14 cellular contexts compared by ENCODE assay signal in the genomic region with DNA sequence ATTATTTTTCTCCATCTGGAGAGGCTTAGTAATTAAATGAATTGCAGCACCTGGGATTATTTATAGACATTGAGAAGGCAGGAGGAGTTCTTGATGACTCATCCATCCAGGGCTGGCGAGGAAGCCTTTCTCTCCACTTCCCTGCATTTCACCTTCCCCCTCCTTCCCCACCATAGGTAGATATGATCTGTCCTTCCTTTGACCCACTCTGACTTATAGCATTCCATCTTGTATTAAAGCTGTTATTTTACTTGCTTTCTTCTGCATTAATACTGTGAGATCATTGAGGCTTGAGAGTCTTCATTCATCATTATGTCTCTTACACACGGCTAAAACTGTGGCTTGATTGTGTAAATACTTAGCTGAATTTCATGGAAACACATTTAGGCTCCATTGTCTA.
A peak's percentile ranks its signal among the peaks of the same experiment; 100 is the strongest.
DNase-seq lines count a peak whose midpoint lies in the region; ATAC-seq and TF ChIP-seq lines count a peak whose summit lies in the region.
"Had no signal": no experiment of that assay in that cellular context is flagged by ENCODE, and none has a peak within 500 bp of the region (broad histone marks: within the 10 kb centered on the region; RNA-seq: fewer than 3 reads in every experiment).

No MANE protein-coding gene starts in this region.

- no peaks in the 10 kb centered on the region for H3K36me3 Mint-ChIP-seq in activated naive CD8-positive, alpha-beta T cell treated with anti-CD3 and anti-CD28 coated beads for 36 hours

- H3K27me3 ChIP-seq in GM23248 (replicated peaks; ENCODE audit: insufficient read depth) (no peaks in the 10 kb centered on the region), MM.1S (replicated peaks; ENCODE audit: insufficient read depth, low read length) (no peaks in the 10 kb centered on the region)
- H3K27me3 ChIP-seq: ovary had no signal

- H3K4me3 ChIP-seq in GM23248 (no peak overlapping the region), MM.1S (ENCODE audit: low read length) (no peak overlapping the region)
- H3K4me3 ChIP-seq: ovary had no signal

- no peaks in the 10 kb centered on the region for H3K4me1 Mint-ChIP-seq in activated naive CD8-positive, alpha-beta T cell treated with anti-CD3 and anti-CD28 coated beads for 36 hours
- H3K4me1 Mint-ChIP-seq: IgD-negative memory B cell had no signal

- H3K4me1 ChIP-seq in GM23248 (ENCODE audit: insufficient read depth) (peaks cover 7% of the 10 kb centered on the region; the same call in 1 of the 2 replicates), MM.1S (ENCODE audit: low read length) (no peaks in the 10 kb centered on the region)

- H3K9me2 ChIP-seq in GM23248 (ENCODE audit: insufficient read depth) (peaks cover 9% of the 10 kb centered on the region; the same call in 1 of the 2 replicates), MM.1S (replicated peaks; ENCODE audit: insufficient read depth, low read length) (no peaks in the 10 kb centered on the region)

- H3K4me2 ChIP-seq in GM23248 (ENCODE audit: unreplicated experiment) = no peak overlapping the region
- H3K4me2 ChIP-seq in MM.1S (ENCODE audit: low read depth, low read length) = no peak overlapping the region

- no peak overlapping the region for H3K9ac ChIP-seq in GM23248
- no peak overlapping the region for H3K9ac ChIP-seq in MM.1S (ENCODE audit: low read length)

- DNase-seq in A172 (ENCODE audit: low spot score) (peak; percentile 46), GM23248 (peak; percentile 21), NCI-H774 (lab: John Stamatoyannopoulos, UW) (peak; percentile 0), iPS-NIHi11 (ENCODE audit: low spot score) (peak; percentile 16), MM.1S (no peak), MV-4-11 (lab: John Stamatoyannopoulos, UW) (no peak)
- no peak for DNase-seq in activated naive CD8-positive, alpha-beta T cell treated with anti-CD3 and anti-CD28 coated beads for 36 hours
- DNase-seq: activated naive CD4-positive, alpha-beta T cell; Calu3; NCI-H1694; ovary had no signal

- no peaks in the 10 kb centered on the region for H3K27me3 Mint-ChIP-seq in activated naive CD8-positive, alpha-beta T cell treated with anti-CD3 and anti-CD28 coated beads for 36 hours

- WGBS in GM23248 (ENCODE audit: low coverage in 1 of 2, low lambda C conversion rate in 2 of 2, missing lambda C conversion rate in 2 of 2), 2 experiments = 73 to 85% methylated on average over 2 of the region's 2 CpGs

- no peak for TF ChIP-seq CTCF in MM.1S (IDR thresholded peaks at IDR 0.05; ENCODE audit: low read length)

- H3F3A ChIP-seq in GM23248 (ENCODE audit: insufficient read depth) (no peaks in the 10 kb centered on the region), MM.1S (ENCODE audit: insufficient read depth, low read length) (no peaks in the 10 kb centered on the region)

- H4K20me1 ChIP-seq in GM23248 (ENCODE audit: insufficient read depth) (no peaks in the 10 kb centered on the region), MM.1S (ENCODE audit: insufficient read depth, low read length) (no peaks in the 10 kb centered on the region)

- in situ Hi-C loops in GM23248 (cut with MboI) = no loop called here

- ATAC-seq in HG02642 (IDR thresholded peaks at IDR 0.05; ENCODE audit: poor library complexity, unreplicated experiment) = no peak

- H3K79me2 ChIP-seq in GM23248 (ENCODE audit: insufficient read depth) (no peaks in the 10 kb centered on the region), MM.1S (ENCODE audit: low read length) (no peaks in the 10 kb centered on the region)

- no peak overlapping the region for H3K4me3 Mint-ChIP-seq in activated naive CD8-positive, alpha-beta T cell treated with anti-CD3 and anti-CD28 coated beads for 36 hours
- H3K4me3 Mint-ChIP-seq: IgD-negative memory B cell had no signal

- no peak overlapping the region for H3K27ac Mint-ChIP-seq in activated naive CD8-positive, alpha-beta T cell treated with anti-CD3 and anti-CD28 coated beads for 36 hours
- H3K27ac Mint-ChIP-seq: IgD-negative memory B cell had no signal

- no peak overlapping the region for H3K27ac ChIP-seq in GM23248
- no peak overlapping the region for H3K27ac ChIP-seq in MM.1S (ENCODE audit: low read length)
- H3K27ac ChIP-seq: ovary, VCaP had no signal

- H2AFZ ChIP-seq in GM23248 (no peak overlapping the region), MM.1S (ENCODE audit: low read length) (no peak overlapping the region)

- H3K9me3 Mint-ChIP-seq in activated naive CD8-positive, alpha-beta T cell treated with anti-CD3 and anti-CD28 coated beads for 36 hours = no peaks in the 10 kb centered on the region

- H3K36me3 ChIP-seq in GM23248 (ENCODE audit: low read depth) (no peaks in the 10 kb centered on the region), MM.1S (replicated peaks; ENCODE audit: insufficient read depth, low read length) (no peaks in the 10 kb centered on the region)
- H3K36me3 ChIP-seq: ovary had no signal

- H3K9me3 ChIP-seq in GM23248 (ENCODE audit: low read depth) (no peaks in the 10 kb centered on the region), MM.1S (replicated peaks; ENCODE audit: insufficient read depth, low read length) (no peaks in the 10 kb centered on the region)
- H3K9me3 ChIP-seq: ovary had no signal

Comparison
In these comparisons a context has a peak if more than half of its experiments do, and no peak if none do; other contexts are left out.
1. DNase-seq: peak in A172 (single experiment), GM23248 (single experiment), NCI-H774 (single experiment) and iPS-NIHi11 (single experiment); none in activated naive CD8-positive, alpha-beta T cell treated with anti-CD3 and anti-CD28 coated beads for 36 hours (single experiment), MM.1S (single experiment) and MV-4-11 (single experiment).